18 cellular contexts compared by ENCODE assay signal in genomic region chr1:8086071-8086470, GRCh38.
"Had no signal": no experiment of that assay in that cellular context is flagged by ENCODE, and none has a peak within 500 bp of the region (broad histone marks: within the 10 kb centered on the region; RNA-seq: fewer than 3 reads in every experiment).

No MANE protein-coding gene starts in this region.

- H3K4me1 Mint-ChIP-seq: naive B cell had no signal

- DNase-seq: activated CD4-positive, alpha-beta T cell treated with anti-CD3 and anti-CD28 coated beads, Interleukin-2, amount 50 U/mL, for 48 hours; activated gamma-delta T cell treated with Interleukin-2 at 50 U/mL for 16 hours; adrenal gland; effector CD8-positive, alpha-beta T cell; heart left ventricle; left ventricle myocardium superior; mucosa of descending colon; naive B cell; retina; spleen; stimulated activated naive B cell treated with anti-CD40 and anti-IgM and Interleukin-4, amounts not matched to agents 10 μg/mL and 1 μg/mL and 100 μg/mL, for 72 hours; thyroid gland had no signal

- ATAC-seq: activated naive CD4-positive, alpha-beta T cell treated with anti-CD3 and anti-CD28 coated beads, Interleukin-2, amount 50 U/mL, for 72 hours; gastroesophageal sphincter; heart left ventricle; left ventricle myocardium superior; mucosa of descending colon had no signal

- H3K27ac Mint-ChIP-seq: activated naive CD4-positive, alpha-beta T cell treated with anti-CD3 and anti-CD28 coated beads, Interleukin-2, amount 50 U/mL, for 72 hours; activated T-helper 1 cell treated with anti-CD3 and anti-CD28 coated beads, Interleukin-12 subunit alpha, Interleukin-12 subunit beta, Interleukin-2, Interleukin-4 antibody, amounts not matched to agents 30 ng/mL and 10 ng/mL and 1 ng/mL, durations not matched to agents 14 hours and 24 hours and 36 hours; dendritic cell treated with granulocyte-macrophage colony-stimulating factor and Interleukin-4, amounts not matched to agents 40 ng/mL and 50 ng/mL, for 4 days; naive B cell; stimulated activated naive B cell treated with anti-CD40 and anti-IgM and Interleukin-4, amounts not matched to agents 10 μg/mL and 1 μg/mL and 100 μg/mL, for 72 hours had no signal

- H3K27me3 ChIP-seq: adrenal gland, esophagus muscularis mucosa, gastroesophageal sphincter, heart left ventricle, thyroid gland had no signal

- H3K4me3 Mint-ChIP-seq: activated T-helper 1 cell treated with anti-CD3 and anti-CD28 coated beads, Interleukin-12 subunit alpha, Interleukin-12 subunit beta, Interleukin-2, Interleukin-4 antibody, amounts not matched to agents 30 ng/mL and 10 ng/mL and 1 ng/mL, durations not matched to agents 14 hours and 24 hours and 36 hours; dendritic cell treated with granulocyte-macrophage colony-stimulating factor and Interleukin-4, amounts not matched to agents 40 ng/mL and 50 ng/mL, for 4 days; naive B cell; neural crest cell; stimulated activated naive B cell treated with anti-CD40 and anti-IgM and Interleukin-4, amounts not matched to agents 10 μg/mL and 1 μg/mL and 100 μg/mL, for 72 hours had no signal

- H3K9me3 Mint-ChIP-seq: activated naive CD4-positive, alpha-beta T cell treated with anti-CD3 and anti-CD28 coated beads, Interleukin-2, amount 50 U/mL, for 72 hours; activated T-helper 1 cell treated with anti-CD3 and anti-CD28 coated beads, Interleukin-12 subunit alpha, Interleukin-12 subunit beta, Interleukin-2, Interleukin-4 antibody, amounts not matched to agents 30 ng/mL and 10 ng/mL and 1 ng/mL, durations not matched to agents 14 hours and 24 hours and 36 hours; dendritic cell treated with granulocyte-macrophage colony-stimulating factor and Interleukin-4, amounts not matched to agents 40 ng/mL and 50 ng/mL, for 4 days; naive B cell; neural crest cell; stimulated activated naive B cell treated with anti-CD40 and anti-IgM and Interleukin-4, amounts not matched to agents 10 μg/mL and 1 μg/mL and 100 μg/mL, for 72 hours had no signal

- H3K36me3 ChIP-seq: adrenal gland, esophagus muscularis mucosa, gastroesophageal sphincter, heart left ventricle, spleen, thyroid gland had no signal

- H3K36me3 Mint-ChIP-seq: activated naive CD4-positive, alpha-beta T cell treated with anti-CD3 and anti-CD28 coated beads, Interleukin-2, amount 50 U/mL, for 72 hours; naive B cell; stimulated activated naive B cell treated with anti-CD40 and anti-IgM and Interleukin-4, amounts not matched to agents 10 μg/mL and 1 μg/mL and 100 μg/mL, for 72 hours had no signal

- H3K9me3 ChIP-seq: adrenal gland, esophagus muscularis mucosa, gastroesophageal sphincter, mucosa of descending colon, spleen, thyroid gland had no signal

- H3K27ac ChIP-seq: adrenal gland, esophagus muscularis mucosa, gastroesophageal sphincter, heart left ventricle, spleen had no signal

- H3K4me3 ChIP-seq: adrenal gland, esophagus muscularis mucosa, gastroesophageal sphincter, heart left ventricle, mucosa of descending colon, spleen, thyroid gland had no signal
